1 cellular context compared by ENCODE assay signal in genomic region chr4:73668806-73669205, GRCh38.
TF ChIP-seq lines count a peak whose summit lies in the region.

No MANE protein-coding gene starts in this region.

TF ChIP-seq in HEK293, 187 proteins besides CTCF, POLR2A, EP300 and RAD21 (continued from another document):
- TF ChIP-seq ZNF473 (tag by site-specific recombination; IDR thresholded peaks at IDR 0.05): no peak
- no peak for TF ChIP-seq SALL2 (tag by site-specific recombination; IDR thresholded peaks at IDR 0.05; ENCODE audit: borderline replicate concordance)
- TF ChIP-seq ZNF184 (tag by site-specific recombination; IDR thresholded peaks at IDR 0.05): no peak
- TF ChIP-seq ZNF510 (tag by site-specific recombination; IDR thresholded peaks at IDR 0.05; ENCODE audit: insufficient replicate concordance): no peak
- TF ChIP-seq ZBTB44 (tag by site-specific recombination; IDR thresholded peaks at IDR 0.05): no peak
